ENCODE assay signal across 1 cellular context in the genomic region with DNA sequence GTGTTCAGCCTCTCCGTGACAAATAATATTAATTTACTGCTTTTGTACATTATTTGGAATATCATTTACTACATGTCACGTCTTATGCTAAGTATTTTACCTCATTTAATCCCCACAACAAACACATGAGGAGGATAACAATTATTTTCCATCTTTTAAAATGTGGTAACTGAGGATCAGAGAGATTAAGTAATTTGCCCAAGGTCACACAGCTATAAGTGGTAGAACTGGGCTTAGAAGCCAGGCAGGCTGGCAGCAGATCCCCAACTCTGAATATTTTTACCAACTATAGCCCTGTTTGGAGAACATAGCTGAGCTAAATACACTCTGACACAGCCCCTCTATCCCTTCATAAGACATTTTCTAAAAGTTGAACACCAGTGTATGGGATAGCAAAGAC.
TF ChIP-seq lines count a peak whose summit lies in the region.

No MANE protein-coding gene starts in this region.

TF ChIP-seq in HCT116, 20 proteins besides CTCF, POLR2A, EP300 and RAD21 (continued from another document):
- TF ChIP-seq CEBPB (IDR thresholded peaks at IDR 0.05; ENCODE audit: low read depth) (no peak), TCF7L2 (IDR thresholded peaks at IDR 0.05; ENCODE audit: borderline replicate concordance, extremely low read depth, insufficient read depth, insufficient read length) (no peak)
- TF ChIP-seq, protein P1, sequence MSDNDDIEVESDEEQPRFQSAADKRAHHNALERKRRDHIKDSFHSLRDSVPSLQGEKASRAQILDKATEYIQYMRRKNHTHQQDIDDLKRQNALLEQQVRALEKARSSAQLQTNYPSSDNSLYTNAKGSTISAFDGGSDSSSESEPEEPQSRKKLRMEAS (IDR thresholded peaks at IDR 0.05) = no peak
- TF ChIP-seq, protein P2, sequence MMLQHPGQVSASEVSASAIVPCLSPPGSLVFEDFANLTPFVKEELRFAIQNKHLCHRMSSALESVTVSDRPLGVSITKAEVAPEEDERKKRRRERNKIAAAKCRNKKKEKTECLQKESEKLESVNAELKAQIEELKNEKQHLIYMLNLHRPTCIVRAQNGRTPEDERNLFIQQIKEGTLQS (IDR thresholded peaks at IDR 0.05) = no peak
